In genomic region chr10:32556996-32557395, GRCh38 we compare ENCODE assay signal across 3 cellular contexts.
TF ChIP-seq lines count a peak whose summit lies in the region.

No MANE protein-coding gene starts in this region.

TF ChIP-seq in HepG2, 621 proteins besides CTCF, POLR2A, EP300 and RAD21 (continues in another document):
- TF ChIP-seq MIER3 (CRISPR knock-in tag; IDR thresholded peaks at IDR 0.05; ENCODE audit: borderline replicate concordance), result no peak
- no peak for TF ChIP-seq ZMYM4 (CRISPR knock-in tag; IDR thresholded peaks at IDR 0.05)
- TF ChIP-seq ZNF577 (CRISPR knock-in tag; IDR thresholded peaks at IDR 0.05; ENCODE audit: borderline replicate concordance, low read depth), result no peak
- no peak for TF ChIP-seq ZNF350 (CRISPR knock-in tag; IDR thresholded peaks at IDR 0.05; ENCODE audit: borderline replicate concordance, low read depth)
- TF ChIP-seq ZNF790 (CRISPR knock-in tag; IDR thresholded peaks at IDR 0.05; ENCODE audit: borderline replicate concordance), result no peak
- TF ChIP-seq ZNF761 (CRISPR knock-in tag; conservative IDR thresholded peaks at IDR 0.05), result no peak
- TF ChIP-seq MEIS1 (CRISPR knock-in tag; IDR thresholded peaks at IDR 0.05; ENCODE audit: borderline replicate concordance), result no peak
- peak; percentile 45; the same call in 1 of the 2 replicates for TF ChIP-seq MAFF (IDR thresholded peaks at IDR 0.05; ENCODE audit: low read depth, low read length)
- TF ChIP-seq, protein P1, sequence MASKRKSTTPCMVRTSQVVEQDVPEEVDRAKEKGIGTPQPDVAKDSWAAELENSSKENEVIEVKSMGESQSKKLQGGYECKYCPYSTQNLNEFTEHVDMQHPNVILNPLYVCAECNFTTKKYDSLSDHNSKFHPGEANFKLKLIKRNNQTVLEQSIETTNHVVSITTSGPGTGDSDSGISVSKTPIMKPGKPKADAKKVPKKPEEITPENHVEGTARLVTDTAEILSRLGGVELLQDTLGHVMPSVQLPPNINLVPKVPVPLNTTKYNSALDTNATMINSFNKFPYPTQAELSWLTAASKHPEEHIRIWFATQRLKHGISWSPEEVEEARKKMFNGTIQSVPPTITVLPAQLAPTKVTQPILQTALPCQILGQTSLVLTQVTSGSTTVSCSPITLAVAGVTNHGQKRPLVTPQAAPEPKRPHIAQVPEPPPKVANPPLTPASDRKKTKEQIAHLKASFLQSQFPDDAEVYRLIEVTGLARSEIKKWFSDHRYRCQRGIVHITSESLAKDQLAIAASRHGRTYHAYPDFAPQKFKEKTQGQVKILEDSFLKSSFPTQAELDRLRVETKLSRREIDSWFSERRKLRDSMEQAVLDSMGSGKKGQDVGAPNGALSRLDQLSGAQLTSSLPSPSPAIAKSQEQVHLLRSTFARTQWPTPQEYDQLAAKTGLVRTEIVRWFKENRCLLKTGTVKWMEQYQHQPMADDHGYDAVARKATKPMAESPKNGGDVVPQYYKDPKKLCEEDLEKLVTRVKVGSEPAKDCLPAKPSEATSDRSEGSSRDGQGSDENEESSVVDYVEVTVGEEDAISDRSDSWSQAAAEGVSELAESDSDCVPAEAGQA (IDR thresholded peaks at IDR 0.05; ENCODE audit: low read depth), result no peak
- TF ChIP-seq, protein P1 (CRISPR knock-in tag; IDR thresholded peaks at IDR 0.05; ENCODE audit: borderline replicate concordance), result no peak
- peak; percentile 14 to 55; a peak in 1 of 4 replicates for TF ChIP-seq MAFK (conservative IDR thresholded peaks at IDR 0.05 in 1 of 2, IDR thresholded peaks at IDR 0.05 in 1 of 2; ENCODE audit: low read length in 2 of 2)
- TF ChIP-seq, protein P2, sequence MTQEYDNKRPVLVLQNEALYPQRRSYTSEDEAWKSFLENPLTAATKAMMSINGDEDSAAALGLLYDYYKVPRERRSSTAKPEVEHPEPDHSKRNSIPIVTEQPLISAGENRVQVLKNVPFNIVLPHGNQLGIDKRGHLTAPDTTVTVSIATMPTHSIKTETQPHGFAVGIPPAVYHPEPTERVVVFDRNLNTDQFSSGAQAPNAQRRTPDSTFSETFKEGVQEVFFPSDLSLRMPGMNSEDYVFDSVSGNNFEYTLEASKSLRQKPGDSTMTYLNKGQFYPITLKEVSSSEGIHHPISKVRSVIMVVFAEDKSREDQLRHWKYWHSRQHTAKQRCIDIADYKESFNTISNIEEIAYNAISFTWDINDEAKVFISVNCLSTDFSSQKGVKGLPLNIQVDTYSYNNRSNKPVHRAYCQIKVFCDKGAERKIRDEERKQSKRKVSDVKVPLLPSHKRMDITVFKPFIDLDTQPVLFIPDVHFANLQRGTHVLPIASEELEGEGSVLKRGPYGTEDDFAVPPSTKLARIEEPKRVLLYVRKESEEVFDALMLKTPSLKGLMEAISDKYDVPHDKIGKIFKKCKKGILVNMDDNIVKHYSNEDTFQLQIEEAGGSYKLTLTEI (CRISPR knock-in tag; conservative IDR thresholded peaks at IDR 0.05), result no peak

TF ChIP-seq in IMR-90, 13 proteins besides CTCF, POLR2A, EP300 and RAD21:
- TF ChIP-seq MXI1 (IDR thresholded peaks at IDR 0.05; ENCODE audit: borderline replicate concordance, low read depth, low read length) (no peak), CHD1 (IDR thresholded peaks at IDR 0.05; ENCODE audit: low read depth, low read length) (no peak), MAZ (IDR thresholded peaks at IDR 0.05; ENCODE audit: borderline replicate concordance, low read depth, low read length) (no peak), MAFK (IDR thresholded peaks at IDR 0.05; ENCODE audit: low read depth, low read length) (0 out of 2 replicates have a peak, but pooled peaks have one; percentile 13), CEBPB (IDR thresholded peaks at IDR 0.05; ENCODE audit: low read depth, low read length) (no peak)

TF ChIP-seq in K562, 482 proteins besides CTCF, POLR2A, EP300 and RAD21:
- TF ChIP-seq ZKSCAN1 (IDR thresholded peaks at IDR 0.05; ENCODE audit: low read depth, low read length), result no peak
- no peak for TF ChIP-seq SRSF7 (optimal IDR thresholded peaks at IDR 0.05; ENCODE audit: low read depth, low read length)
- peak; percentile 24; the same call in 1 of the 2 replicates for TF ChIP-seq ZNF512 (tag; IDR thresholded peaks at IDR 0.05)
- TF ChIP-seq, protein P3, sequence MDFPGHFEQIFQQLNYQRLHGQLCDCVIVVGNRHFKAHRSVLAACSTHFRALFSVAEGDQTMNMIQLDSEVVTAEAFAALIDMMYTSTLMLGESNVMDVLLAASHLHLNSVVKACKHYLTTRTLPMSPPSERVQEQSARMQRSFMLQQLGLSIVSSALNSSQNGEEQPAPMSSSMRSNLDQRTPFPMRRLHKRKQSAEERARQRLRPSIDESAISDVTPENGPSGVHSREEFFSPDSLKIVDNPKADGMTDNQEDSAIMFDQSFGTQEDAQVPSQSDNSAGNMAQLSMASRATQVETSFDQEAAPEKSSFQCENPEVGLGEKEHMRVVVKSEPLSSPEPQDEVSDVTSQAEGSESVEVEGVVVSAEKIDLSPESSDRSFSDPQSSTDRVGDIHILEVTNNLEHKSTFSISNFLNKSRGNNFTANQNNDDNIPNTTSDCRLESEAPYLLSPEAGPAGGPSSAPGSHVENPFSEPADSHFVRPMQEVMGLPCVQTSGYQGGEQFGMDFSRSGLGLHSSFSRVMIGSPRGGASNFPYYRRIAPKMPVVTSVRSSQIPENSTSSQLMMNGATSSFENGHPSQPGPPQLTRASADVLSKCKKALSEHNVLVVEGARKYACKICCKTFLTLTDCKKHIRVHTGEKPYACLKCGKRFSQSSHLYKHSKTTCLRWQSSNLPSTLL (IDR thresholded peaks at IDR 0.05), result no peak
- TF ChIP-seq KLF16 (IDR thresholded peaks at IDR 0.05), result no peak
- peak; percentile 72 for TF ChIP-seq ZNF316 (IDR thresholded peaks at IDR 0.05)
